Comparison of ENCODE assay signal across 7 cellular contexts in genomic region chr5:177116631-177117373, GRCh38. TPM values are rescaled to one million over a fixed set of nuclear protein-coding genes. Genes with fewer than 3 reads are reported as not detected.
DNase-seq lines count a peak whose midpoint lies in the region; ATAC-seq and TF ChIP-seq lines count a peak whose summit lies in the region.

No MANE protein-coding gene starts in this region.

- no peaks in the 10 kb centered on the region for H3K9me3 ChIP-seq in colonic mucosa
- H3K9me3 ChIP-seq in right lobe of liver: no peaks in the 10 kb centered on the region

- intact Hi-C loops in colonic mucosa (cut with DNase I) (loop anchor here (10.0 kb wide), 1 partner anchor 198 kb away; the partner anchor contains the start of gene MXD3), right lobe of liver (cut with DNase I) (no loop called here)

- H3K4me3 ChIP-seq in colonic mucosa (no peak overlapping the region), right lobe of liver (peak overlapping the region in 1 of 3 donors; percentile 38)

- H3K4me1 ChIP-seq in colonic mucosa (peaks cover 3% of the 10 kb centered on the region), right lobe of liver (peaks cover 0 to 14% (median 4%) of the 10 kb centered on the region in 4 donors)

- ATAC-seq in right lobe of liver (peak; percentile 67 to 85 (median 76)), SK-N-SH treated with all-trans-retinoic acid at 6 μM for 48 hours (no peak)

- H3K27ac ChIP-seq in colonic mucosa (peak overlapping the region; percentile 28), right lobe of liver (peak overlapping the region in 2 of 3 donors; percentile 40 to 57)

- no peak for TF ChIP-seq POLR2A in right lobe of liver (IDR thresholded peaks at IDR 0.05)

- TF ChIP-seq CTCF in colonic mucosa (IDR thresholded peaks at IDR 0.05) (no peak), right lobe of liver (IDR thresholded peaks at IDR 0.05) (no peak)

- peak overlapping the region; percentile 21 to 44 for H3K9ac ChIP-seq in colonic mucosa (ENCODE audit: low read depth in 2 of 2, low read length in 2 of 2)

- H3K36me3 ChIP-seq in colonic mucosa (no peaks in the 10 kb centered on the region), right lobe of liver (no peaks in the 10 kb centered on the region)

- DNase-seq in GOT3 (lab: John Stamatoyannopoulos, UW): peak; percentile 25
- peak; percentile 77 for DNase-seq in activated CD4-positive, alpha-beta T cell treated with anti-CD3 and anti-CD28 coated beads, Interleukin-2, amount 50 U/mL, for 1 hour
- DNase-seq in colonic mucosa: peak; percentile 85
- peak; percentile 83 to 92 (median 88) for DNase-seq in right lobe of liver
- peak; percentile 80 to 84 for DNase-seq in stimulated activated CD4-positive, alpha-beta T cell treated with anti-CD3 and anti-CD28 coated beads, Interleukin-4, amount 100 ng/mL, for 4 hours
- no peak for DNase-seq in DMS53 treated with DMSO at 0.1 percent for 48 hours (lab: John Stamatoyannopoulos, UW; ENCODE audit: unreplicated experiment)

- H3K27me3 ChIP-seq in colonic mucosa: no peaks in the 10 kb centered on the region
- no peaks in the 10 kb centered on the region for H3K27me3 ChIP-seq in right lobe of liver

- 85% methylated on average over 12 of the region's 49 CpGs for WGBS in right lobe of liver (ENCODE audit: insufficient coverage, low coverage, low lambda C conversion rate, missing lambda C conversion rate)

TF ChIP-seq in SK-N-SH treated with all-trans-retinoic acid at 6 μM for 48 hours, 23 proteins besides CTCF, POLR2A, EP300 and RAD21:
- TF ChIP-seq CREB5 (CRISPR knock-in tag; IDR thresholded peaks at IDR 0.05; ENCODE audit: low read depth): no peak

RNA-seq across cellular contexts. Expression of gene NSD1, which starts 16.8 kb away (rescaled TPM):
- 10 to 100 TPM; 53.0 to 77.9 TPM for total RNA-seq in colonic mucosa
- total RNA-seq in right lobe of liver: 10 to 100 TPM; 13.1 to 33.1 (median 23.6) TPM

RNA-seq across cellular contexts. Expression of gene FGFR4, which starts 30.1 kb away (rescaled TPM):
- total RNA-seq in colonic mucosa: 100 to 1,000 TPM in 1 of 2 donors, 10 to 100 TPM in 1; 58.7 to 118 TPM
- total RNA-seq in right lobe of liver: 10 to 100 TPM; 38.9 to 73.3 (median 55.1) TPM
